Comparison of ENCODE assay signal across 1 cellular context in the genomic region with DNA sequence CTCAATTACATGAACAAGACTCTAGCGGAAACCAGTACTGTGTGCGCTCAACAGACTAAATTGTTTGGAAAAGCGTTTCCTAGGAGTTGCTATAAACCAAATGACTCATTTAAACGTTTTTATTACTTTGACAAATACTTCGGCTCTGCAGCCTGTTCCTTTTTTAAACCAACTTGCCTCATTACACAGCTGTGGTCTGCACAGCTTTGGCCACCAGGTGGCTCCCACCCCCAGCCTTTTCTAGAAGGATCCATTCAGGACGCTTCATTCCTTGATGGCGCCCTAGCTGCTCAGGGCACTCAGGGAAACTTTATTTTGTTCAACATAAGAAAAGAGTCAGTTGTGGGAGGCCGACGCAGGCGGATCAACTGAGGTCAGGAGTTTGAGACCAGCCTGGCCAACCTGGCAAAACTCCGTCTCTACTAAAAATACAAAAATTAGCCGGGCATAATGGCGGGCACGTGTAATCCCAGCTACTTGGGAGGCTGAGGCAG.
A peak's percentile ranks its signal among the peaks of the same experiment; 100 is the strongest.
TF ChIP-seq lines count a peak whose summit lies in the region.

No MANE protein-coding gene starts in this region.

TF ChIP-seq in HepG2, 621 proteins besides CTCF, POLR2A, EP300 and RAD21 (continued from another document and continues in another):
- TF ChIP-seq MED8 (CRISPR knock-in tag; IDR thresholded peaks at IDR 0.05; ENCODE audit: insufficient replicate concordance) = no peak
- TF ChIP-seq, protein P1, sequence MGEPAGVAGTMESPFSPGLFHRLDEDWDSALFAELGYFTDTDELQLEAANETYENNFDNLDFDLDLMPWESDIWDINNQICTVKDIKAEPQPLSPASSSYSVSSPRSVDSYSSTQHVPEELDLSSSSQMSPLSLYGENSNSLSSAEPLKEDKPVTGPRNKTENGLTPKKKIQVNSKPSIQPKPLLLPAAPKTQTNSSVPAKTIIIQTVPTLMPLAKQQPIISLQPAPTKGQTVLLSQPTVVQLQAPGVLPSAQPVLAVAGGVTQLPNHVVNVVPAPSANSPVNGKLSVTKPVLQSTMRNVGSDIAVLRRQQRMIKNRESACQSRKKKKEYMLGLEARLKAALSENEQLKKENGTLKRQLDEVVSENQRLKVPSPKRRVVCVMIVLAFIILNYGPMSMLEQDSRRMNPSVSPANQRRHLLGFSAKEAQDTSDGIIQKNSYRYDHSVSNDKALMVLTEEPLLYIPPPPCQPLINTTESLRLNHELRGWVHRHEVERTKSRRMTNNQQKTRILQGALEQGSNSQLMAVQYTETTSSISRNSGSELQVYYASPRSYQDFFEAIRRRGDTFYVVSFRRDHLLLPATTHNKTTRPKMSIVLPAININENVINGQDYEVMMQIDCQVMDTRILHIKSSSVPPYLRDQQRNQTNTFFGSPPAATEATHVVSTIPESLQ (CRISPR knock-in tag; conservative IDR thresholded peaks at IDR 0.05) = no peak
- TF ChIP-seq ZNF431 (CRISPR knock-in tag; IDR thresholded peaks at IDR 0.05; ENCODE audit: borderline replicate concordance, low read depth) = no peak
- TF ChIP-seq, protein P2, sequence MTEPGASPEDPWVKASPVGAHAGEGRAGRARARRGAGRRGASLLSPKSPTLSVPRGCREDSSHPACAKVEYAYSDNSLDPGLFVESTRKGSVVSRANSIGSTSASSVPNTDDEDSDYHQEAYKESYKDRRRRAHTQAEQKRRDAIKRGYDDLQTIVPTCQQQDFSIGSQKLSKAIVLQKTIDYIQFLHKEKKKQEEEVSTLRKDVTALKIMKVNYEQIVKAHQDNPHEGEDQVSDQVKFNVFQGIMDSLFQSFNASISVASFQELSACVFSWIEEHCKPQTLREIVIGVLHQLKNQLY (CRISPR knock-in tag; IDR thresholded peaks at IDR 0.05) = no peak
- TF ChIP-seq, protein P3, sequence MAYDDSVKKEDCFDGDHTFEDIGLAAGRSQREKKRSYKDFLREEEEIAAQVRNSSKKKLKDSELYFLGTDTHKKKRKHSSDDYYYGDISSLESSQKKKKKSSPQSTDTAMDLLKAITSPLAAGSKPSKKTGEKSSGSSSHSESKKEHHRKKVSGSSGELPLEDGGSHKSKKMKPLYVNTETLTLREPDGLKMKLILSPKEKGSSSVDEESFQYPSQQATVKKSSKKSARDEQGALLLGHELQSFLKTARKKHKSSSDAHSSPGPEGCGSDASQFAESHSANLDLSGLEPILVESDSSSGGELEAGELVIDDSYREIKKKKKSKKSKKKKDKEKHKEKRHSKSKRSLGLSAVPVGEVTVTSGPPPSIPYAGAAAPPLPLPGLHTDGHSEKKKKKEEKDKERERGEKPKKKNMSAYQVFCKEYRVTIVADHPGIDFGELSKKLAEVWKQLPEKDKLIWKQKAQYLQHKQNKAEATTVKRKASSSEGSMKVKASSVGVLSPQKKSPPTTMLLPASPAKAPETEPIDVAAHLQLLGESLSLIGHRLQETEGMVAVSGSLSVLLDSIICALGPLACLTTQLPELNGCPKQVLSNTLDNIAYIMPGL (CRISPR knock-in tag; IDR thresholded peaks at IDR 0.05; ENCODE audit: borderline replicate concordance in 1 of 2, low read depth in 1 of 2) = peak in 1 of 2 experiments; percentile 59; a peak in 1 of 4 replicates
- TF ChIP-seq ZNF24 (IDR thresholded peaks at IDR 0.05) = no peak
- TF ChIP-seq ZNF564 (CRISPR knock-in tag; IDR thresholded peaks at IDR 0.05) = no peak
- TF ChIP-seq, protein P4, sequence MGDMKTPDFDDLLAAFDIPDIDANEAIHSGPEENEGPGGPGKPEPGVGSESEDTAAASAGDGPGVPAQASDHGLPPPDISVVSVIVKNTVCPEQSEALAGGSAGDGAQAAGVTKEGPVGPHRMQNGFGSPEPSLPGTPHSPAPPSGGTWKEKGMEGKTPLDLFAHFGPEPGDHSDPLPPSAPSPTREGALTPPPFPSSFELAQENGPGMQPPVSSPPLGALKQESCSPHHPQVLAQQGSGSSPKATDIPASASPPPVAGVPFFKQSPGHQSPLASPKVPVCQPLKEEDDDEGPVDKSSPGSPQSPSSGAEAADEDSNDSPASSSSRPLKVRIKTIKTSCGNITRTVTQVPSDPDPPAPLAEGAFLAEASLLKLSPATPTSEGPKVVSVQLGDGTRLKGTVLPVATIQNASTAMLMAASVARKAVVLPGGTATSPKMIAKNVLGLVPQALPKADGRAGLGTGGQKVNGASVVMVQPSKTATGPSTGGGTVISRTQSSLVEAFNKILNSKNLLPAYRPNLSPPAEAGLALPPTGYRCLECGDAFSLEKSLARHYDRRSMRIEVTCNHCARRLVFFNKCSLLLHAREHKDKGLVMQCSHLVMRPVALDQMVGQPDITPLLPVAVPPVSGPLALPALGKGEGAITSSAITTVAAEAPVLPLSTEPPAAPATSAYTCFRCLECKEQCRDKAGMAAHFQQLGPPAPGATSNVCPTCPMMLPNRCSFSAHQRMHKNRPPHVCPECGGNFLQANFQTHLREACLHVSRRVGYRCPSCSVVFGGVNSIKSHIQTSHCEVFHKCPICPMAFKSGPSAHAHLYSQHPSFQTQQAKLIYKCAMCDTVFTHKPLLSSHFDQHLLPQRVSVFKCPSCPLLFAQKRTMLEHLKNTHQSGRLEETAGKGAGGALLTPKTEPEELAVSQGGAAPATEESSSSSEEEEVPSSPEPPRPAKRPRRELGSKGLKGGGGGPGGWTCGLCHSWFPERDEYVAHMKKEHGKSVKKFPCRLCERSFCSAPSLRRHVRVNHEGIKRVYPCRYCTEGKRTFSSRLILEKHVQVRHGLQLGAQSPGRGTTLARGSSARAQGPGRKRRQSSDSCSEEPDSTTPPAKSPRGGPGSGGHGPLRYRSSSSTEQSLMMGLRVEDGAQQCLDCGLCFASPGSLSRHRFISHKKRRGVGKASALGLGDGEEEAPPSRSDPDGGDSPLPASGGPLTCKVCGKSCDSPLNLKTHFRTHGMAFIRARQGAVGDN (CRISPR knock-in tag; IDR thresholded peaks at IDR 0.05) = 0 out of 2 replicates have a peak, but pooled peaks have one; percentile 11
- no peak for TF ChIP-seq ZBTB42 (CRISPR knock-in tag; IDR thresholded peaks at IDR 0.05)
- no peak for TF ChIP-seq NFE2L2 (IDR thresholded peaks at IDR 0.05; ENCODE audit: low read length)
- TF ChIP-seq DNMT3B (CRISPR knock-in tag; conservative IDR thresholded peaks at IDR 0.05) = 0 out of 2 replicates have a peak, but pooled peaks have one; percentile 51
- no peak for TF ChIP-seq KDM5A (IDR thresholded peaks at IDR 0.05; ENCODE audit: borderline replicate concordance, low read length)
- no peak for TF ChIP-seq ZNF354B (CRISPR knock-in tag; IDR thresholded peaks at IDR 0.05)
- TF ChIP-seq MED13 (CRISPR knock-in tag; IDR thresholded peaks at IDR 0.05) = no peak
- TF ChIP-seq, protein P5, sequence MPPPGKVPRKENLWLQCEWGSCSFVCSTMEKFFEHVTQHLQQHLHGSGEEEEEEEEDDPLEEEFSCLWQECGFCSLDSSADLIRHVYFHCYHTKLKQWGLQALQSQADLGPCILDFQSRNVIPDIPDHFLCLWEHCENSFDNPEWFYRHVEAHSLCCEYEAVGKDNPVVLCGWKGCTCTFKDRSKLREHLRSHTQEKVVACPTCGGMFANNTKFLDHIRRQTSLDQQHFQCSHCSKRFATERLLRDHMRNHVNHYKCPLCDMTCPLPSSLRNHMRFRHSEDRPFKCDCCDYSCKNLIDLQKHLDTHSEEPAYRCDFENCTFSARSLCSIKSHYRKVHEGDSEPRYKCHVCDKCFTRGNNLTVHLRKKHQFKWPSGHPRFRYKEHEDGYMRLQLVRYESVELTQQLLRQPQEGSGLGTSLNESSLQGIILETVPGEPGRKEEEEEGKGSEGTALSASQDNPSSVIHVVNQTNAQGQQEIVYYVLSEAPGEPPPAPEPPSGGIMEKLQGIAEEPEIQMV (CRISPR knock-in tag; IDR thresholded peaks at IDR 0.05; ENCODE audit: low read depth) = no peak
- TF ChIP-seq, protein P6, sequence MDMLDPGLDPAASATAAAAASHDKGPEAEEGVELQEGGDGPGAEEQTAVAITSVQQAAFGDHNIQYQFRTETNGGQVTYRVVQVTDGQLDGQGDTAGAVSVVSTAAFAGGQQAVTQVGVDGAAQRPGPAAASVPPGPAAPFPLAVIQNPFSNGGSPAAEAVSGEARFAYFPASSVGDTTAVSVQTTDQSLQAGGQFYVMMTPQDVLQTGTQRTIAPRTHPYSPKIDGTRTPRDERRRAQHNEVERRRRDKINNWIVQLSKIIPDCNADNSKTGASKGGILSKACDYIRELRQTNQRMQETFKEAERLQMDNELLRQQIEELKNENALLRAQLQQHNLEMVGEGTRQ (IDR thresholded peaks at IDR 0.05; ENCODE audit: low read depth, low read length) = no peak
- TF ChIP-seq, protein P6 (CRISPR knock-in tag; IDR thresholded peaks at IDR 0.05; ENCODE audit: borderline replicate concordance) = no peak
- TF ChIP-seq, protein P7, sequence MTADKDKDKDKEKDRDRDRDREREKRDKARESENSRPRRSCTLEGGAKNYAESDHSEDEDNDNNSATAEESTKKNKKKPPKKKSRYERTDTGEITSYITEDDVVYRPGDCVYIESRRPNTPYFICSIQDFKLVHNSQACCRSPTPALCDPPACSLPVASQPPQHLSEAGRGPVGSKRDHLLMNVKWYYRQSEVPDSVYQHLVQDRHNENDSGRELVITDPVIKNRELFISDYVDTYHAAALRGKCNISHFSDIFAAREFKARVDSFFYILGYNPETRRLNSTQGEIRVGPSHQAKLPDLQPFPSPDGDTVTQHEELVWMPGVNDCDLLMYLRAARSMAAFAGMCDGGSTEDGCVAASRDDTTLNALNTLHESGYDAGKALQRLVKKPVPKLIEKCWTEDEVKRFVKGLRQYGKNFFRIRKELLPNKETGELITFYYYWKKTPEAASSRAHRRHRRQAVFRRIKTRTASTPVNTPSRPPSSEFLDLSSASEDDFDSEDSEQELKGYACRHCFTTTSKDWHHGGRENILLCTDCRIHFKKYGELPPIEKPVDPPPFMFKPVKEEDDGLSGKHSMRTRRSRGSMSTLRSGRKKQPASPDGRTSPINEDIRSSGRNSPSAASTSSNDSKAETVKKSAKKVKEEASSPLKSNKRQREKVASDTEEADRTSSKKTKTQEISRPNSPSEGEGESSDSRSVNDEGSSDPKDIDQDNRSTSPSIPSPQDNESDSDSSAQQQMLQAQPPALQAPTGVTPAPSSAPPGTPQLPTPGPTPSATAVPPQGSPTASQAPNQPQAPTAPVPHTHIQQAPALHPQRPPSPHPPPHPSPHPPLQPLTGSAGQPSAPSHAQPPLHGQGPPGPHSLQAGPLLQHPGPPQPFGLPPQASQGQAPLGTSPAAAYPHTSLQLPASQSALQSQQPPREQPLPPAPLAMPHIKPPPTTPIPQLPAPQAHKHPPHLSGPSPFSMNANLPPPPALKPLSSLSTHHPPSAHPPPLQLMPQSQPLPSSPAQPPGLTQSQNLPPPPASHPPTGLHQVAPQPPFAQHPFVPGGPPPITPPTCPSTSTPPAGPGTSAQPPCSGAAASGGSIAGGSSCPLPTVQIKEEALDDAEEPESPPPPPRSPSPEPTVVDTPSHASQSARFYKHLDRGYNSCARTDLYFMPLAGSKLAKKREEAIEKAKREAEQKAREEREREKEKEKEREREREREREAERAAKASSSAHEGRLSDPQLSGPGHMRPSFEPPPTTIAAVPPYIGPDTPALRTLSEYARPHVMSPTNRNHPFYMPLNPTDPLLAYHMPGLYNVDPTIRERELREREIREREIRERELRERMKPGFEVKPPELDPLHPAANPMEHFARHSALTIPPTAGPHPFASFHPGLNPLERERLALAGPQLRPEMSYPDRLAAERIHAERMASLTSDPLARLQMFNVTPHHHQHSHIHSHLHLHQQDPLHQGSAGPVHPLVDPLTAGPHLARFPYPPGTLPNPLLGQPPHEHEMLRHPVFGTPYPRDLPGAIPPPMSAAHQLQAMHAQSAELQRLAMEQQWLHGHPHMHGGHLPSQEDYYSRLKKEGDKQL (CRISPR knock-in tag; IDR thresholded peaks at IDR 0.05; ENCODE audit: low read depth) = no peak
- TF ChIP-seq, protein P8, sequence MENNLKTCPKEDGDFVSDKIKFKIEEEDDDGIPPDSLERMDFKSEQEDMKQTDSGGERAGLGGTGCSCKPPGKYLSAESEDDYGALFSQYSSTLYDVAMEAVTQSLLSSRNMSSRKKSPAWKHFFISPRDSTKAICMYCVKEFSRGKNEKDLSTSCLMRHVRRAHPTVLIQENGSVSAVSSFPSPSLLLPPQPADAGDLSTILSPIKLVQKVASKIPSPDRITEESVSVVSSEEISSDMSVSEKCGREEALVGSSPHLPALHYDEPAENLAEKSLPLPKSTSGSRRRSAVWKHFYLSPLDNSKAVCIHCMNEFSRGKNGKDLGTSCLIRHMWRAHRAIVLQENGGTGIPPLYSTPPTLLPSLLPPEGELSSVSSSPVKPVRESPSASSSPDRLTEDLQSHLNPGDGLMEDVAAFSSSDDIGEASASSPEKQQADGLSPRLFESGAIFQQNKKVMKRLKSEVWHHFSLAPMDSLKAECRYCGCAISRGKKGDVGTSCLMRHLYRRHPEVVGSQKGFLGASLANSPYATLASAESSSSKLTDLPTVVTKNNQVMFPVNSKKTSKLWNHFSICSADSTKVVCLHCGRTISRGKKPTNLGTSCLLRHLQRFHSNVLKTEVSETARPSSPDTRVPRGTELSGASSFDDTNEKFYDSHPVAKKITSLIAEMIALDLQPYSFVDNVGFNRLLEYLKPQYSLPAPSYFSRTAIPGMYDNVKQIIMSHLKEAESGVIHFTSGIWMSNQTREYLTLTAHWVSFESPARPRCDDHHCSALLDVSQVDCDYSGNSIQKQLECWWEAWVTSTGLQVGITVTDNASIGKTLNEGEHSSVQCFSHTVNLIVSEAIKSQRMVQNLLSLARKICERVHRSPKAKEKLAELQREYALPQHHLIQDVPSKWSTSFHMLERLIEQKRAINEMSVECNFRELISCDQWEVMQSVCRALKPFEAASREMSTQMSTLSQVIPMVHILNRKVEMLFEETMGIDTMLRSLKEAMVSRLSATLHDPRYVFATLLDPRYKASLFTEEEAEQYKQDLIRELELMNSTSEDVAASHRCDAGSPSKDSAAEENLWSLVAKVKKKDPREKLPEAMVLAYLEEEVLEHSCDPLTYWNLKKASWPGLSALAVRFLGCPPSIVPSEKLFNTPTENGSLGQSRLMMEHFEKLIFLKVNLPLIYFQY (CRISPR knock-in tag; IDR thresholded peaks at IDR 0.05; ENCODE audit: borderline replicate concordance) = no peak
- no peak for TF ChIP-seq SIN3A (IDR thresholded peaks at IDR 0.05; ENCODE audit: borderline replicate concordance, low read depth, low read length)
- peak; percentile 30; the same call in 1 of the 2 replicates for TF ChIP-seq KAT8 (CRISPR knock-in tag; IDR thresholded peaks at IDR 0.05)
- no peak for TF ChIP-seq SNAI1 (CRISPR knock-in tag; IDR thresholded peaks at IDR 0.05; ENCODE audit: borderline replicate concordance)
- TF ChIP-seq ZNF749 (CRISPR knock-in tag; IDR thresholded peaks at IDR 0.05; ENCODE audit: borderline replicate concordance) = no peak
- no peak for TF ChIP-seq ZBTB7B (CRISPR knock-in tag; IDR thresholded peaks at IDR 0.05)
- TF ChIP-seq, protein P9, sequence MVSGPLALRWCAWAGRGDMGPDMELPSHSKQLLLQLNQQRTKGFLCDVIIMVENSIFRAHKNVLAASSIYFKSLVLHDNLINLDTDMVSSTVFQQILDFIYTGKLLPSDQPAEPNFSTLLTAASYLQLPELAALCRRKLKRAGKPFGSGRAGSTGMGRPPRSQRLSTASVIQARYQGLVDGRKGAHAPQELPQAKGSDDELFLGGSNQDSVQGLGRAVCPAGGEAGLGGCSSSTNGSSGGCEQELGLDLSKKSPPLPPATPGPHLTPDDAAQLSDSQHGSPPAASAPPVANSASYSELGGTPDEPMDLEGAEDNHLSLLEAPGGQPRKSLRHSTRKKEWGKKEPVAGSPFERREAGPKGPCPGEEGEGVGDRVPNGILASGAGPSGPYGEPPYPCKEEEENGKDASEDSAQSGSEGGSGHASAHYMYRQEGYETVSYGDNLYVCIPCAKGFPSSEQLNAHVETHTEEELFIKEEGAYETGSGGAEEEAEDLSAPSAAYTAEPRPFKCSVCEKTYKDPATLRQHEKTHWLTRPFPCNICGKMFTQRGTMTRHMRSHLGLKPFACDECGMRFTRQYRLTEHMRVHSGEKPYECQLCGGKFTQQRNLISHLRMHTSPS (CRISPR knock-in tag; IDR thresholded peaks at IDR 0.05; ENCODE audit: low read depth) = no peak
- no peak for TF ChIP-seq RBFOX2 (IDR thresholded peaks at IDR 0.05; ENCODE audit: low read depth, low read length)
